Comparison of ENCODE assay signal across 21 cellular contexts in genomic region chr11:65340226-65340625, GRCh38. TPM values are rescaled to one million over a fixed set of nuclear protein-coding genes. Genes with fewer than 3 reads are reported as not detected.
"Had no signal": no experiment of that assay in that cellular context is flagged by ENCODE, and none has a peak within 500 bp of the region (broad histone marks: within the 10 kb centered on the region; RNA-seq: fewer than 3 reads in every experiment).

No MANE protein-coding gene starts in this region.

- H3K9ac ChIP-seq: SK-N-SH had no signal

- H3K9me3 Mint-ChIP-seq: nephron; stimulated activated naive CD8-positive, alpha-beta T cell treated with anti-CD3 and anti-CD28 coated beads, Interleukin-15, Interleukin-2, amounts not matched to agents 100 ng/mL and 50 ng/mL, for 24 hours; T-cell had no signal

- H3K4me3 ChIP-seq: adrenal gland, hepatocyte, right atrium auricular region, thoracic aorta had no signal

- H3K27ac ChIP-seq: adrenal gland, hepatocyte, right atrium auricular region, thoracic aorta had no signal

- H3K27me3 ChIP-seq: adrenal gland, hepatocyte, right atrium auricular region had no signal

- H3K4me3 Mint-ChIP-seq: activated CD8-positive, alpha-beta memory T cell treated with anti-CD3 and anti-CD28 coated beads, Interleukin-2, amount 10 ng/mL, durations not matched to agents 7 days and 5 days; nephron; stimulated activated naive CD8-positive, alpha-beta T cell treated with anti-CD3 and anti-CD28 coated beads, Interleukin-15, Interleukin-2, amounts not matched to agents 100 ng/mL and 50 ng/mL, for 24 hours; T-cell had no signal

- DNase-seq: activated CD4-positive, CD25-positive, alpha-beta regulatory T cell treated with anti-CD3 and anti-CD28 coated beads, Interleukin-2, amount 50 U/mL, for 72 hours; activated CD8-positive, alpha-beta memory T cell treated with anti-CD3 and anti-CD28 coated beads, Interleukin-2, amount 10 ng/mL, durations not matched to agents 7 days and 5 days; activated gamma-delta T cell treated with Interleukin-2 at 50 U/mL for 16 hours; activated T-cell treated with anti-CD3 and anti-CD28 coated beads, Interleukin-2, amount 50 U/mL, for 48 hours; adrenal gland; islet precursor cell; SK-N-SH; stimulated activated CD4-positive, alpha-beta T cell treated with anti-CD3 and anti-CD28 coated beads, Interleukin-2, amount 100 ng/mL, for 48 hours; T-cell; T1000 had no signal

- H3K27ac Mint-ChIP-seq: nephron, progenitor cell of endocrine pancreas had no signal

- H3K4me2 ChIP-seq: hepatocyte, SK-N-SH had no signal

- ATAC-seq: activated CD8-positive, alpha-beta memory T cell treated with anti-CD3 and anti-CD28 coated beads, Interleukin-2, amount 10 ng/mL, durations not matched to agents 7 days and 5 days; esophagus mucosa; left lobe of liver; T-cell had no signal

- H3K9me3 ChIP-seq: adrenal gland, right atrium auricular region, SK-N-SH, thoracic aorta had no signal

- H3K27me3 Mint-ChIP-seq: activated CD8-positive, alpha-beta memory T cell treated with anti-CD3 and anti-CD28 coated beads, Interleukin-2, amount 10 ng/mL, durations not matched to agents 7 days and 5 days; progenitor cell of endocrine pancreas; stimulated activated naive CD8-positive, alpha-beta T cell treated with anti-CD3 and anti-CD28 coated beads, Interleukin-15, Interleukin-2, amounts not matched to agents 100 ng/mL and 50 ng/mL, for 24 hours; T-cell had no signal

RNA-seq across cellular contexts. Expression of gene TIGD3, which starts 14.3 kb away (rescaled TPM):
- total RNA-seq: lung microvascular endothelial cell, skeletal muscle tissue, thoracic aorta, ureter had no signal
